In genomic region chr12:81143057-81143456, GRCh38 we compare ENCODE assay signal across 1 cellular context.
A peak's percentile ranks its signal among the peaks of the same experiment; 100 is the strongest.
TF ChIP-seq lines count a peak whose summit lies in the region.

No MANE protein-coding gene starts in this region.

TF ChIP-seq in HepG2, 621 proteins besides CTCF, POLR2A, EP300 and RAD21 (continued from another document and continues in another):
- no peak; the same call in 1 of the 2 replicates for TF ChIP-seq MYPOP (CRISPR knock-in tag; IDR thresholded peaks at IDR 0.05)
- no peak for TF ChIP-seq TRAFD1 (CRISPR knock-in tag; IDR thresholded peaks at IDR 0.05; ENCODE audit: borderline replicate concordance)
- TF ChIP-seq ZNF816 (CRISPR knock-in tag; IDR thresholded peaks at IDR 0.05; ENCODE audit: borderline replicate concordance): peak; percentile 47; the same call in 1 of the 2 replicates
- TF ChIP-seq NR2F6 (IDR thresholded peaks at IDR 0.05): peak; percentile 84
- peak; percentile 84 for TF ChIP-seq NR2F6 (CRISPR knock-in tag; IDR thresholded peaks at IDR 0.05)
- TF ChIP-seq, protein P1, sequence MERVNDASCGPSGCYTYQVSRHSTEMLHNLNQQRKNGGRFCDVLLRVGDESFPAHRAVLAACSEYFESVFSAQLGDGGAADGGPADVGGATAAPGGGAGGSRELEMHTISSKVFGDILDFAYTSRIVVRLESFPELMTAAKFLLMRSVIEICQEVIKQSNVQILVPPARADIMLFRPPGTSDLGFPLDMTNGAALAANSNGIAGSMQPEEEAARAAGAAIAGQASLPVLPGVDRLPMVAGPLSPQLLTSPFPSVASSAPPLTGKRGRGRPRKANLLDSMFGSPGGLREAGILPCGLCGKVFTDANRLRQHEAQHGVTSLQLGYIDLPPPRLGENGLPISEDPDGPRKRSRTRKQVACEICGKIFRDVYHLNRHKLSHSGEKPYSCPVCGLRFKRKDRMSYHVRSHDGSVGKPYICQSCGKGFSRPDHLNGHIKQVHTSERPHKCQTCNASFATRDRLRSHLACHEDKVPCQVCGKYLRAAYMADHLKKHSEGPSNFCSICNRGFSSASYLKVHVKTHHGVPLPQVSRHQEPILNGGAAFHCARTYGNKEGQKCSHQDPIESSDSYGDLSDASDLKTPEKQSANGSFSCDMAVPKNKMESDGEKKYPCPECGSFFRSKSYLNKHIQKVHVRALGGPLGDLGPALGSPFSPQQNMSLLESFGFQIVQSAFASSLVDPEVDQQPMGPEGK (CRISPR knock-in tag; IDR thresholded peaks at IDR 0.05): peak; percentile 56; the same call in 1 of the 2 replicates
- peak; percentile 62; the same call in 1 of the 2 replicates for TF ChIP-seq HNF4G (IDR thresholded peaks at IDR 0.05; ENCODE audit: borderline replicate concordance, low read depth, low read length)
- no peak for TF ChIP-seq HNF4G (CRISPR knock-in tag; IDR thresholded peaks at IDR 0.05; ENCODE audit: borderline replicate concordance, low read depth)
- TF ChIP-seq MZF1 (CRISPR knock-in tag; IDR thresholded peaks at IDR 0.05; ENCODE audit: borderline replicate concordance): no peak
- peak; percentile 49; the same call in 1 of the 2 replicates for TF ChIP-seq TEF (CRISPR knock-in tag; IDR thresholded peaks at IDR 0.05)
- peak; percentile 80; the same call in 1 of the 2 replicates for TF ChIP-seq FOXK1 (CRISPR knock-in tag; IDR thresholded peaks at IDR 0.05; ENCODE audit: borderline replicate concordance, low read depth)
- TF ChIP-seq MBD4 (IDR thresholded peaks at IDR 0.05; ENCODE audit: borderline replicate concordance, low read length): peak; percentile 97
- TF ChIP-seq ZNF264 (CRISPR knock-in tag; IDR thresholded peaks at IDR 0.05): 0 out of 2 replicates have a peak, but pooled peaks have one; percentile 65
- TF ChIP-seq NR2F2 (IDR thresholded peaks at IDR 0.05; ENCODE audit: borderline replicate concordance, low read depth): peak; percentile 84
- TF ChIP-seq DMAP1 (CRISPR knock-in tag; IDR thresholded peaks at IDR 0.05): peak; percentile 66; the same call in 1 of the 2 replicates
- peak; percentile 90 for TF ChIP-seq ARID3A (IDR thresholded peaks at IDR 0.05; ENCODE audit: low read depth, low read length)
- TF ChIP-seq ZNF614 (CRISPR knock-in tag; IDR thresholded peaks at IDR 0.05; ENCODE audit: borderline replicate concordance): peak; percentile 70
- TF ChIP-seq GLMP (CRISPR knock-in tag; IDR thresholded peaks at IDR 0.05; ENCODE audit: borderline replicate concordance): no peak
- no peak for TF ChIP-seq ZMAT5 (CRISPR knock-in tag; IDR thresholded peaks at IDR 0.05; ENCODE audit: borderline replicate concordance, low read depth)
- peak; percentile 100 for TF ChIP-seq RXRB (CRISPR knock-in tag; IDR thresholded peaks at IDR 0.05; ENCODE audit: borderline replicate concordance)
- TF ChIP-seq MED8 (CRISPR knock-in tag; IDR thresholded peaks at IDR 0.05; ENCODE audit: insufficient replicate concordance): peak; percentile 84
- TF ChIP-seq LRRFIP1 (CRISPR knock-in tag; conservative IDR thresholded peaks at IDR 0.05): no peak
- no peak for TF ChIP-seq GLI4 (CRISPR knock-in tag; IDR thresholded peaks at IDR 0.05; ENCODE audit: borderline replicate concordance)
- TF ChIP-seq, protein P2, sequence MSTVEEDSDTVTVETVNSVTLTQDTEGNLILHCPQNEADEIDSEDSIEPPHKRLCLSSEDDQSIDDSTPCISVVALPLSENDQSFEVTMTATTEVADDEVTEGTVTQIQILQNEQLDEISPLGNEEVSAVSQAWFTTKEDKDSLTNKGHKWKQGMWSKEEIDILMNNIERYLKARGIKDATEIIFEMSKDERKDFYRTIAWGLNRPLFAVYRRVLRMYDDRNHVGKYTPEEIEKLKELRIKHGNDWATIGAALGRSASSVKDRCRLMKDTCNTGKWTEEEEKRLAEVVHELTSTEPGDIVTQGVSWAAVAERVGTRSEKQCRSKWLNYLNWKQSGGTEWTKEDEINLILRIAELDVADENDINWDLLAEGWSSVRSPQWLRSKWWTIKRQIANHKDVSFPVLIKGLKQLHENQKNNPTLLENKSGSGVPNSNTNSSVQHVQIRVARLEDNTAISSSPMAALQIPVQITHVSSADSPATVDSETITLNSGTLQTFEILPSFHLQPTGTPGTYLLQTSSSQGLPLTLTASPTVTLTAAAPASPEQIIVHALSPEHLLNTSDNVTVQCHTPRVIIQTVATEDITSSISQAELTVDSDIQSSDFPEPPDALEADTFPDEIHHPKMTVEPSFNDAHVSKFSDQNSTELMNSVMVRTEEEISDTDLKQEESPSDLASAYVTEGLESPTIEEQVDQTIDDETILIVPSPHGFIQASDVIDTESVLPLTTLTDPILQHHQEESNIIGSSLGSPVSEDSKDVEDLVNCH (CRISPR knock-in tag; IDR thresholded peaks at IDR 0.05): no peak
- TF ChIP-seq MXI1 (IDR thresholded peaks at IDR 0.05; ENCODE audit: borderline replicate concordance, low read depth, low read length): no peak; the same call in 2 of the 3 replicates
- peak; percentile 99 for TF ChIP-seq NFIC (IDR thresholded peaks at IDR 0.05; ENCODE audit: low read length)
- no peak for TF ChIP-seq SETDB1 (CRISPR knock-in tag; IDR thresholded peaks at IDR 0.05; ENCODE audit: borderline replicate concordance)
- peak; percentile 88 for TF ChIP-seq CEBPG (CRISPR knock-in tag; IDR thresholded peaks at IDR 0.05)
- TF ChIP-seq EHMT2 (IDR thresholded peaks at IDR 0.05; ENCODE audit: borderline replicate concordance, low read depth, low read length): peak; percentile 35; the same call in 1 of the 2 replicates
- TF ChIP-seq ZBTB42 (CRISPR knock-in tag; IDR thresholded peaks at IDR 0.05): peak; percentile 98
- TF ChIP-seq HBP1 (CRISPR knock-in tag; IDR thresholded peaks at IDR 0.05; ENCODE audit: low read depth): no peak
- peak; percentile 91; the same call in 1 of the 2 replicates for TF ChIP-seq RXRA (CRISPR knock-in tag; IDR thresholded peaks at IDR 0.05)
- TF ChIP-seq GATA4 (IDR thresholded peaks at IDR 0.05; ENCODE audit: borderline replicate concordance, low read depth): peak; percentile 97
- TF ChIP-seq, protein P3, sequence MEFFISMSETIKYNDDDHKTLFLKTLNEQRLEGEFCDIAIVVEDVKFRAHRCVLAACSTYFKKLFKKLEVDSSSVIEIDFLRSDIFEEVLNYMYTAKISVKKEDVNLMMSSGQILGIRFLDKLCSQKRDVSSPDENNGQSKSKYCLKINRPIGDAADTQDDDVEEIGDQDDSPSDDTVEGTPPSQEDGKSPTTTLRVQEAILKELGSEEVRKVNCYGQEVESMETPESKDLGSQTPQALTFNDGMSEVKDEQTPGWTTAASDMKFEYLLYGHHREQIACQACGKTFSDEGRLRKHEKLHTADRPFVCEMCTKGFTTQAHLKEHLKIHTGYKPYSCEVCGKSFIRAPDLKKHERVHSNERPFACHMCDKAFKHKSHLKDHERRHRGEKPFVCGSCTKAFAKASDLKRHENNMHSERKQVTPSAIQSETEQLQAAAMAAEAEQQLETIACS (CRISPR knock-in tag; IDR thresholded peaks at IDR 0.05): no peak
- TF ChIP-seq NAIF1 (CRISPR knock-in tag; IDR thresholded peaks at IDR 0.05; ENCODE audit: borderline replicate concordance): 0 out of 2 replicates have a peak, but pooled peaks have one; percentile 50
- TF ChIP-seq CBX1 (IDR thresholded peaks at IDR 0.05; ENCODE audit: low read depth): no peak
- TF ChIP-seq, protein P4, sequence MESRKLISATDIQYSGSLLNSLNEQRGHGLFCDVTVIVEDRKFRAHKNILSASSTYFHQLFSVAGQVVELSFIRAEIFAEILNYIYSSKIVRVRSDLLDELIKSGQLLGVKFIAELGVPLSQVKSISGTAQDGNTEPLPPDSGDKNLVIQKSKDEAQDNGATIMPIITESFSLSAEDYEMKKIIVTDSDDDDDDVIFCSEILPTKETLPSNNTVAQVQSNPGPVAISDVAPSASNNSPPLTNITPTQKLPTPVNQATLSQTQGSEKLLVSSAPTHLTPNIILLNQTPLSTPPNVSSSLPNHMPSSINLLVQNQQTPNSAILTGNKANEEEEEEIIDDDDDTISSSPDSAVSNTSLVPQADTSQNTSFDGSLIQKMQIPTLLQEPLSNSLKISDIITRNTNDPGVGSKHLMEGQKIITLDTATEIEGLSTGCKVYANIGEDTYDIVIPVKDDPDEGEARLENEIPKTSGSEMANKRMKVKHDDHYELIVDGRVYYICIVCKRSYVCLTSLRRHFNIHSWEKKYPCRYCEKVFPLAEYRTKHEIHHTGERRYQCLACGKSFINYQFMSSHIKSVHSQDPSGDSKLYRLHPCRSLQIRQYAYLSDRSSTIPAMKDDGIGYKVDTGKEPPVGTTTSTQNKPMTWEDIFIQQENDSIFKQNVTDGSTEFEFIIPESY (CRISPR knock-in tag; IDR thresholded peaks at IDR 0.05): 0 out of 2 replicates have a peak, but pooled peaks have one; percentile 31
